Comparison of ENCODE assay signal across 32 cellular contexts in the genomic region with DNA sequence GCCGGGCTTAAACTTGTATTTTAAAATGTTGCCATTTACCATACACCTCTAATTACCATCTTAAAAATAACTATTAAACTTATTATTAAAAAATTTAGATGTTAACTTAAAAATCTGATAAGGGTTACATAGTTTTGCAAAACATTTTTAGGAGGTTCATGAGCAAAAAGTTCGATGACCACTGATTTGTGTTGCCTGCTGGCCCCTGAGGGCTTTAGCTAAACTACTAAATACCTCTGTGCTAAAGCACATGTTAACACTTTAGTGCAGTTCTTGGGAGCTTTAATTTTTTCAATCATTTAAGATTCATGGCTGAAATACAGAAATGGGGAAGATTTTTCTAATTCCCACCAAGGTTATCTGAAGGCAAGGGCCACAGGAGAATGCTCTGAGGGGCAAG.
"Had no signal": no experiment of that assay in that cellular context is flagged by ENCODE, and none has a peak within 500 bp of the region (broad histone marks: within the 10 kb centered on the region; RNA-seq: fewer than 3 reads in every experiment).

No MANE protein-coding gene starts in this region.

- H3K27me3 ChIP-seq: body of pancreas, esophagus squamous epithelium, gastroesophageal sphincter, heart right ventricle had no signal

- H3K27ac ChIP-seq: body of pancreas, epithelial cell of prostate, esophagus squamous epithelium, gastroesophageal sphincter, heart right ventricle had no signal

- H3K27me3 Mint-ChIP-seq: activated CD4-positive, alpha-beta memory T cell treated with anti-CD3 and anti-CD28 coated beads, Interleukin-2, amount 10 ng/mL, durations not matched to agents 7 days and 5 days; activated CD4-positive, alpha-beta T cell treated with anti-CD3 and anti-CD28 coated beads, Interleukin-2, amount 10 ng/mL, durations not matched to agents 7 days and 5 days; activated naive CD4-positive, alpha-beta T cell treated with anti-CD3 and anti-CD28 coated beads, Interleukin-2, amount 10 ng/mL, durations not matched to agents 7 days and 5 days; activated T-cell treated with anti-CD3 and anti-CD28 coated beads, Interleukin-2, amount 50 U/mL, for 24 hours; T-helper 17 cell had no signal

- H3K4me3 ChIP-seq: body of pancreas, esophagus squamous epithelium, gastroesophageal sphincter, heart right ventricle had no signal

- FAIRE-seq: colon, endometrium, endothelial cell of umbilical vein had no signal

- H3K27ac Mint-ChIP-seq: activated CD4-positive, alpha-beta memory T cell treated with anti-CD3 and anti-CD28 coated beads, Interleukin-2, amount 10 ng/mL, durations not matched to agents 7 days and 5 days; activated CD4-positive, alpha-beta T cell treated with anti-CD3 and anti-CD28 coated beads, Interleukin-2, amount 10 ng/mL, durations not matched to agents 7 days and 5 days; activated naive CD4-positive, alpha-beta T cell treated with anti-CD3 and anti-CD28 coated beads, Interleukin-2, amount 10 ng/mL, durations not matched to agents 7 days and 5 days; activated naive CD4-positive, alpha-beta T cell treated with anti-CD3 and anti-CD28 coated beads, Interleukin-2, amount 50 U/mL, for 72 hours; activated T-cell treated with anti-CD3 and anti-CD28 coated beads, Interleukin-2, amount 50 U/mL, for 24 hours; activated T-cell treated with anti-CD3 and anti-CD28 coated beads, Interleukin-2, amount 50 U/mL, for 72 hours; T-helper 17 cell; T-helper 2 cell treated with Interferon-gamma antibody and Interleukin-4, amounts not matched to agents 5 μg/mL and 100 μg/mL, for 36 hours had no signal

- H3K36me3 ChIP-seq: esophagus squamous epithelium, gastroesophageal sphincter, heart right ventricle had no signal

- H3K4me3 Mint-ChIP-seq: activated CD4-positive, alpha-beta memory T cell treated with anti-CD3 and anti-CD28 coated beads, Interleukin-2, amount 10 ng/mL, durations not matched to agents 7 days and 5 days; activated CD4-positive, alpha-beta T cell treated with anti-CD3 and anti-CD28 coated beads, Interleukin-2, amount 10 ng/mL, durations not matched to agents 7 days and 5 days; activated naive CD4-positive, alpha-beta T cell treated with anti-CD3 and anti-CD28 coated beads, Interleukin-2, amount 10 ng/mL, durations not matched to agents 7 days and 5 days; activated T-cell treated with anti-CD3 and anti-CD28 coated beads, Interleukin-2, amount 50 U/mL, for 24 hours; activated T-cell treated with anti-CD3 and anti-CD28 coated beads, Interleukin-2, amount 50 U/mL, for 72 hours; T-helper 17 cell; T-helper 2 cell treated with Interferon-gamma antibody and Interleukin-4, amounts not matched to agents 5 μg/mL and 100 μg/mL, for 36 hours had no signal

- DNase-seq: activated CD4-positive, alpha-beta memory T cell treated with anti-CD3 and anti-CD28 coated beads, Interleukin-2, amount 10 ng/mL, durations not matched to agents 7 days and 5 days; activated CD4-positive, alpha-beta T cell treated with anti-CD3 and anti-CD28 coated beads for 1 hour; activated CD4-positive, alpha-beta T cell treated with anti-CD3 and anti-CD28 coated beads for 4 hours; activated CD4-positive, alpha-beta T cell treated with anti-CD3 and anti-CD28 coated beads, Interleukin-2, amount 10 ng/mL, durations not matched to agents 7 days and 5 days; activated CD4-positive, alpha-beta T cell treated with anti-CD3 and anti-CD28 coated beads, Interleukin-2, amount 50 U/mL, for 4 hours; activated CD4-positive, CD25-positive, alpha-beta regulatory T cell; activated CD8-positive, alpha-beta memory T cell treated with anti-CD3 and anti-CD28 coated beads, Interleukin-2, amount 50 U/mL, for 48 hours; activated gamma-delta T cell; activated naive CD4-positive, alpha-beta T cell; activated naive CD4-positive, alpha-beta T cell treated with anti-CD3 and anti-CD28 coated beads, Interleukin-2, amount 10 ng/mL, durations not matched to agents 7 days and 5 days; activated T-cell treated with anti-CD3 and anti-CD28 coated beads for 4 hours; activated T-cell treated with anti-CD3 and anti-CD28 coated beads, Interleukin-2, amount 50 U/mL, for 24 hours; activated T-cell treated with anti-CD3 and anti-CD28 coated beads, Interleukin-2, amount 50 U/mL, for 72 hours; amygdala; aorta; body of pancreas; caudate nucleus; cortex of kidney; effector CD8-positive, alpha-beta T cell; esophagus squamous epithelium; foreskin melanocyte; heart right ventricle; T-helper 1 cell; T-helper 17 cell; T1000 had no signal

- H3K9me3 ChIP-seq: body of pancreas, esophagus squamous epithelium, gastroesophageal sphincter, heart right ventricle had no signal

- ATAC-seq: activated naive CD4-positive, alpha-beta T cell treated with anti-CD3 and anti-CD28 coated beads, Interleukin-2, amount 50 U/mL, for 72 hours; activated T-cell treated with anti-CD3 and anti-CD28 coated beads, Interleukin-2, amount 50 U/mL, for 72 hours; body of pancreas; gastroesophageal sphincter; heart right ventricle; T-helper 17 cell had no signal

- H3K9me3 Mint-ChIP-seq: activated naive CD4-positive, alpha-beta T cell treated with anti-CD3 and anti-CD28 coated beads, Interleukin-2, amount 50 U/mL, for 72 hours; activated T-cell treated with anti-CD3 and anti-CD28 coated beads, Interleukin-2, amount 50 U/mL, for 24 hours had no signal
